1 cellular context compared by ENCODE assay signal in the genomic region with DNA sequence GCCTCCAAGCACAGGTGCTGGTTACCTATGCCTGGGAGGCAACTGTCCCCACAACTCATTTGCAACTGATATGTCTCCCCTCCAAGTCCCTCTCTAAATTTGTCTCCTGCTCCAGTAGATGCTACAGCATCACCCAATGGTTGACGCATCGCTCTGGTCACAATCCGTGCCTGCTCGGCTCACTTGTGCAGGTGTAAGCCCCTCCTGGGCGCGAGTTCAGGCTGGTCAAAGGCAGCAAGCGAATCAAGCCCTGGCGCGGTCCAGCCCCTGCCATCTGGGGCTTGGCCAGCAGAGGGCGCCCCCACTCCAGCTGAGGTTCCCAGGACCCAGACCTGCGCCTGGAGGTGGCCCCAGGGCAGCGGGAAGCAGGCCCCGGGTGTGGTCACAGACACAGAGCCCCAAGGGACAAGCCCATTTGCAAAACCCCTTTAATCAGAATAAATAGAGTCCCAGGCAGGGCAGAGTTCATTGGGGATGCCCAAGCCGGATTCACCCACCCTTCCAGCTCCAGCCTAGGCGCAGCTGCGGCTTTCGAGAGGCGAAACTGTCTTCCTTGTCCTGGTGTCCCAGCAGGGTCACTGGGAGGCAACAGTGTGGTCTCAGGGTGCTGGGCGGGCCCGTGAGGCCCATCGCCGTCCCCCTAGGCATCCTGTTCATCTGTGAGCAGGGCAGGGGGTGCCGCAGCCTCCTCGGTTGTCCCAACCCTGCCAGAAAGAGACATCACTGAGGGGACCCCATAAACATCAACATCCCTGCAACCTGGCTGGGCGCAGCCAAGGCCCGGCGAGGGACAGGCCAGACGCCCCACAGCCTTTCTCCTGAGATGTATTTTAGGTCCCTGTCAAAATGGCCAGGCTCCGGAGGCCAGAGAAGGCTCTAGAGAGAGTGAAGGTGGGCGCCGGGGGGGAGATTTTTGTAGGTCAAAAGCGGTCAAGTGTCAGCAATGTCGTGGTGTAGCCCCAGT.
A peak's percentile ranks its signal among the peaks of the same experiment; 100 is the strongest.
TF ChIP-seq lines count a peak whose summit lies in the region.

No MANE protein-coding gene starts in this region.

TF ChIP-seq in HepG2, 621 proteins besides CTCF, POLR2A, EP300 and RAD21 (continued from another document and continues in another):
- TF ChIP-seq, protein P1, sequence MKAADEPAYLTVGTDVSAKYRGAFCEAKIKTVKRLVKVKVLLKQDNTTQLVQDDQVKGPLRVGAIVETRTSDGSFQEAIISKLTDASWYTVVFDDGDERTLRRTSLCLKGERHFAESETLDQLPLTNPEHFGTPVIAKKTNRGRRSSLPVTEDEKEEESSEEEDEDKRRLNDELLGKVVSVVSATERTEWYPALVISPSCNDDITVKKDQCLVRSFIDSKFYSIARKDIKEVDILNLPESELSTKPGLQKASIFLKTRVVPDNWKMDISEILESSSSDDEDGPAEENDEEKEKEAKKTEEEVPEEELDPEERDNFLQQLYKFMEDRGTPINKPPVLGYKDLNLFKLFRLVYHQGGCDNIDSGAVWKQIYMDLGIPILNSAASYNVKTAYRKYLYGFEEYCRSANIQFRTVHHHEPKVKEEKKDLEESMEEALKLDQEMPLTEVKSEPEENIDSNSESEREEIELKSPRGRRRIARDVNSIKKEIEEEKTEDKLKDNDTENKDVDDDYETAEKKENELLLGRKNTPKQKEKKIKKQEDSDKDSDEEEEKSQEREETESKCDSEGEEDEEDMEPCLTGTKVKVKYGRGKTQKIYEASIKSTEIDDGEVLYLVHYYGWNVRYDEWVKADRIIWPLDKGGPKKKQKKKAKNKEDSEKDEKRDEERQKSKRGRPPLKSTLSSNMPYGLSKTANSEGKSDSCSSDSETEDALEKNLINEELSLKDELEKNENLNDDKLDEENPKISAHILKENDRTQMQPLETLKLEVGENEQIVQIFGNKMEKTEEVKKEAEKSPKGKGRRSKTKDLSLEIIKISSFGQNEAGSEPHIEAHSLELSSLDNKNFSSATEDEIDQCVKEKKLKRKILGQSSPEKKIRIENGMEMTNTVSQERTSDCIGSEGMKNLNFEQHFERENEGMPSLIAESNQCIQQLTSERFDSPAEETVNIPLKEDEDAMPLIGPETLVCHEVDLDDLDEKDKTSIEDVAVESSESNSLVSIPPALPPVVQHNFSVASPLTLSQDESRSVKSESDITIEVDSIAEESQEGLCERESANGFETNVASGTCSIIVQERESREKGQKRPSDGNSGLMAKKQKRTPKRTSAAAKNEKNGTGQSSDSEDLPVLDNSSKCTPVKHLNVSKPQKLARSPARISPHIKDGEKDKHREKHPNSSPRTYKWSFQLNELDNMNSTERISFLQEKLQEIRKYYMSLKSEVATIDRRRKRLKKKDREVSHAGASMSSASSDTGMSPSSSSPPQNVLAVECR (CRISPR knock-in tag; IDR thresholded peaks at IDR 0.05; ENCODE audit: borderline replicate concordance) = peak; percentile 33; the same call in 1 of the 2 replicates
- TF ChIP-seq LCORL (IDR thresholded peaks at IDR 0.05) = no peak
- TF ChIP-seq LCORL (CRISPR knock-in tag; IDR thresholded peaks at IDR 0.05) = no peak; the same call in 1 of the 2 replicates
- TF ChIP-seq ZNF775 (CRISPR knock-in tag; IDR thresholded peaks at IDR 0.05; ENCODE audit: borderline replicate concordance) = no peak
- peak; percentile 34; the same call in 1 of the 2 replicates for TF ChIP-seq SAP130 (CRISPR knock-in tag; IDR thresholded peaks at IDR 0.05; ENCODE audit: low read depth)
- TF ChIP-seq, protein P2, sequence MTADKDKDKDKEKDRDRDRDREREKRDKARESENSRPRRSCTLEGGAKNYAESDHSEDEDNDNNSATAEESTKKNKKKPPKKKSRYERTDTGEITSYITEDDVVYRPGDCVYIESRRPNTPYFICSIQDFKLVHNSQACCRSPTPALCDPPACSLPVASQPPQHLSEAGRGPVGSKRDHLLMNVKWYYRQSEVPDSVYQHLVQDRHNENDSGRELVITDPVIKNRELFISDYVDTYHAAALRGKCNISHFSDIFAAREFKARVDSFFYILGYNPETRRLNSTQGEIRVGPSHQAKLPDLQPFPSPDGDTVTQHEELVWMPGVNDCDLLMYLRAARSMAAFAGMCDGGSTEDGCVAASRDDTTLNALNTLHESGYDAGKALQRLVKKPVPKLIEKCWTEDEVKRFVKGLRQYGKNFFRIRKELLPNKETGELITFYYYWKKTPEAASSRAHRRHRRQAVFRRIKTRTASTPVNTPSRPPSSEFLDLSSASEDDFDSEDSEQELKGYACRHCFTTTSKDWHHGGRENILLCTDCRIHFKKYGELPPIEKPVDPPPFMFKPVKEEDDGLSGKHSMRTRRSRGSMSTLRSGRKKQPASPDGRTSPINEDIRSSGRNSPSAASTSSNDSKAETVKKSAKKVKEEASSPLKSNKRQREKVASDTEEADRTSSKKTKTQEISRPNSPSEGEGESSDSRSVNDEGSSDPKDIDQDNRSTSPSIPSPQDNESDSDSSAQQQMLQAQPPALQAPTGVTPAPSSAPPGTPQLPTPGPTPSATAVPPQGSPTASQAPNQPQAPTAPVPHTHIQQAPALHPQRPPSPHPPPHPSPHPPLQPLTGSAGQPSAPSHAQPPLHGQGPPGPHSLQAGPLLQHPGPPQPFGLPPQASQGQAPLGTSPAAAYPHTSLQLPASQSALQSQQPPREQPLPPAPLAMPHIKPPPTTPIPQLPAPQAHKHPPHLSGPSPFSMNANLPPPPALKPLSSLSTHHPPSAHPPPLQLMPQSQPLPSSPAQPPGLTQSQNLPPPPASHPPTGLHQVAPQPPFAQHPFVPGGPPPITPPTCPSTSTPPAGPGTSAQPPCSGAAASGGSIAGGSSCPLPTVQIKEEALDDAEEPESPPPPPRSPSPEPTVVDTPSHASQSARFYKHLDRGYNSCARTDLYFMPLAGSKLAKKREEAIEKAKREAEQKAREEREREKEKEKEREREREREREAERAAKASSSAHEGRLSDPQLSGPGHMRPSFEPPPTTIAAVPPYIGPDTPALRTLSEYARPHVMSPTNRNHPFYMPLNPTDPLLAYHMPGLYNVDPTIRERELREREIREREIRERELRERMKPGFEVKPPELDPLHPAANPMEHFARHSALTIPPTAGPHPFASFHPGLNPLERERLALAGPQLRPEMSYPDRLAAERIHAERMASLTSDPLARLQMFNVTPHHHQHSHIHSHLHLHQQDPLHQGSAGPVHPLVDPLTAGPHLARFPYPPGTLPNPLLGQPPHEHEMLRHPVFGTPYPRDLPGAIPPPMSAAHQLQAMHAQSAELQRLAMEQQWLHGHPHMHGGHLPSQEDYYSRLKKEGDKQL (CRISPR knock-in tag; IDR thresholded peaks at IDR 0.05; ENCODE audit: low read depth) = no peak
- peak; percentile 81; the same call in 1 of the 2 replicates for TF ChIP-seq KDM4B (CRISPR knock-in tag; IDR thresholded peaks at IDR 0.05)
- TF ChIP-seq MED1 (CRISPR knock-in tag; IDR thresholded peaks at IDR 0.05) = peak; percentile 41; the same call in 1 of the 2 replicates
- TF ChIP-seq HOXA3 (CRISPR knock-in tag; IDR thresholded peaks at IDR 0.05) = peak; percentile 87
- TF ChIP-seq AGO2 (optimal IDR thresholded peaks at IDR 0.05; ENCODE audit: low read depth, low read length) = peak; percentile 71
- no peak for TF ChIP-seq ZNF225 (CRISPR knock-in tag; IDR thresholded peaks at IDR 0.05)
- TF ChIP-seq, protein P3, sequence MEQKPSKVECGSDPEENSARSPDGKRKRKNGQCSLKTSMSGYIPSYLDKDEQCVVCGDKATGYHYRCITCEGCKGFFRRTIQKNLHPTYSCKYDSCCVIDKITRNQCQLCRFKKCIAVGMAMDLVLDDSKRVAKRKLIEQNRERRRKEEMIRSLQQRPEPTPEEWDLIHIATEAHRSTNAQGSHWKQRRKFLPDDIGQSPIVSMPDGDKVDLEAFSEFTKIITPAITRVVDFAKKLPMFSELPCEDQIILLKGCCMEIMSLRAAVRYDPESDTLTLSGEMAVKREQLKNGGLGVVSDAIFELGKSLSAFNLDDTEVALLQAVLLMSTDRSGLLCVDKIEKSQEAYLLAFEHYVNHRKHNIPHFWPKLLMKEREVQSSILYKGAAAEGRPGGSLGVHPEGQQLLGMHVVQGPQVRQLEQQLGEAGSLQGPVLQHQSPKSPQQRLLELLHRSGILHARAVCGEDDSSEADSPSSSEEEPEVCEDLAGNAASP (CRISPR knock-in tag; IDR thresholded peaks at IDR 0.05; ENCODE audit: borderline replicate concordance) = peak; percentile 76
- TF ChIP-seq, protein P4, sequence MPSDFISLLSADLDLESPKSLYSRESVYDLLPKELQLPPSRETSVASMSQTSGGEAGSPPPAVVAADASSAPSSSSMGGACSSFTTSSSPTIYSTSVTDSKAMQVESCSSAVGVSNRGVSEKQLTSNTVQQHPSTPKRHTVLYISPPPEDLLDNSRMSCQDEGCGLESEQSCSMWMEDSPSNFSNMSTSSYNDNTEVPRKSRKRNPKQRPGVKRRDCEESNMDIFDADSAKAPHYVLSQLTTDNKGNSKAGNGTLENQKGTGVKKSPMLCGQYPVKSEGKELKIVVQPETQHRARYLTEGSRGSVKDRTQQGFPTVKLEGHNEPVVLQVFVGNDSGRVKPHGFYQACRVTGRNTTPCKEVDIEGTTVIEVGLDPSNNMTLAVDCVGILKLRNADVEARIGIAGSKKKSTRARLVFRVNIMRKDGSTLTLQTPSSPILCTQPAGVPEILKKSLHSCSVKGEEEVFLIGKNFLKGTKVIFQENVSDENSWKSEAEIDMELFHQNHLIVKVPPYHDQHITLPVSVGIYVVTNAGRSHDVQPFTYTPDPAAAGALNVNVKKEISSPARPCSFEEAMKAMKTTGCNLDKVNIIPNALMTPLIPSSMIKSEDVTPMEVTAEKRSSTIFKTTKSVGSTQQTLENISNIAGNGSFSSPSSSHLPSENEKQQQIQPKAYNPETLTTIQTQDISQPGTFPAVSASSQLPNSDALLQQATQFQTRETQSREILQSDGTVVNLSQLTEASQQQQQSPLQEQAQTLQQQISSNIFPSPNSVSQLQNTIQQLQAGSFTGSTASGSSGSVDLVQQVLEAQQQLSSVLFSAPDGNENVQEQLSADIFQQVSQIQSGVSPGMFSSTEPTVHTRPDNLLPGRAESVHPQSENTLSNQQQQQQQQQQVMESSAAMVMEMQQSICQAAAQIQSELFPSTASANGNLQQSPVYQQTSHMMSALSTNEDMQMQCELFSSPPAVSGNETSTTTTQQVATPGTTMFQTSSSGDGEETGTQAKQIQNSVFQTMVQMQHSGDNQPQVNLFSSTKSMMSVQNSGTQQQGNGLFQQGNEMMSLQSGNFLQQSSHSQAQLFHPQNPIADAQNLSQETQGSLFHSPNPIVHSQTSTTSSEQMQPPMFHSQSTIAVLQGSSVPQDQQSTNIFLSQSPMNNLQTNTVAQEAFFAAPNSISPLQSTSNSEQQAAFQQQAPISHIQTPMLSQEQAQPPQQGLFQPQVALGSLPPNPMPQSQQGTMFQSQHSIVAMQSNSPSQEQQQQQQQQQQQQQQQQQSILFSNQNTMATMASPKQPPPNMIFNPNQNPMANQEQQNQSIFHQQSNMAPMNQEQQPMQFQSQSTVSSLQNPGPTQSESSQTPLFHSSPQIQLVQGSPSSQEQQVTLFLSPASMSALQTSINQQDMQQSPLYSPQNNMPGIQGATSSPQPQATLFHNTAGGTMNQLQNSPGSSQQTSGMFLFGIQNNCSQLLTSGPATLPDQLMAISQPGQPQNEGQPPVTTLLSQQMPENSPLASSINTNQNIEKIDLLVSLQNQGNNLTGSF (CRISPR knock-in tag; IDR thresholded peaks at IDR 0.05) = no peak
- TF ChIP-seq, protein P5, sequence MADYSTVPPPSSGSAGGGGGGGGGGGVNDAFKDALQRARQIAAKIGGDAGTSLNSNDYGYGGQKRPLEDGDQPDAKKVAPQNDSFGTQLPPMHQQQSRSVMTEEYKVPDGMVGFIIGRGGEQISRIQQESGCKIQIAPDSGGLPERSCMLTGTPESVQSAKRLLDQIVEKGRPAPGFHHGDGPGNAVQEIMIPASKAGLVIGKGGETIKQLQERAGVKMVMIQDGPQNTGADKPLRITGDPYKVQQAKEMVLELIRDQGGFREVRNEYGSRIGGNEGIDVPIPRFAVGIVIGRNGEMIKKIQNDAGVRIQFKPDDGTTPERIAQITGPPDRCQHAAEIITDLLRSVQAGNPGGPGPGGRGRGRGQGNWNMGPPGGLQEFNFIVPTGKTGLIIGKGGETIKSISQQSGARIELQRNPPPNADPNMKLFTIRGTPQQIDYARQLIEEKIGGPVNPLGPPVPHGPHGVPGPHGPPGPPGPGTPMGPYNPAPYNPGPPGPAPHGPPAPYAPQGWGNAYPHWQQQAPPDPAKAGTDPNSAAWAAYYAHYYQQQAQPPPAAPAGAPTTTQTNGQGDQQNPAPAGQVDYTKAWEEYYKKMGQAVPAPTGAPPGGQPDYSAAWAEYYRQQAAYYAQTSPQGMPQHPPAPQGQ (CRISPR knock-in tag; IDR thresholded peaks at IDR 0.05; ENCODE audit: borderline replicate concordance) = no peak
- peak; percentile 73; the same call in 1 of the 2 replicates for TF ChIP-seq MXD4 (CRISPR knock-in tag; IDR thresholded peaks at IDR 0.05)
- peak; percentile 50; the same call in 1 of the 2 replicates for TF ChIP-seq ZNF614 (CRISPR knock-in tag; IDR thresholded peaks at IDR 0.05; ENCODE audit: borderline replicate concordance)
- peak; percentile 75; the same call in 1 of the 2 replicates for TF ChIP-seq RELA (CRISPR knock-in tag; IDR thresholded peaks at IDR 0.05)
- TF ChIP-seq CHD4 (IDR thresholded peaks at IDR 0.05; ENCODE audit: borderline replicate concordance, low read length) = no peak
- TF ChIP-seq, protein P6, sequence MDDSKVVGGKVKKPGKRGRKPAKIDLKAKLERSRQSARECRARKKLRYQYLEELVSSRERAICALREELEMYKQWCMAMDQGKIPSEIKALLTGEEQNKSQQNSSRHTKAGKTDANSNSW (CRISPR knock-in tag; IDR thresholded peaks at IDR 0.05; ENCODE audit: borderline replicate concordance) = no peak
- peak; percentile 62; the same call in 1 of the 2 replicates for TF ChIP-seq GABPB1 (CRISPR knock-in tag; IDR thresholded peaks at IDR 0.05)
- TF ChIP-seq YY1 (IDR thresholded peaks at IDR 0.05; ENCODE audit: insufficient read depth, insufficient replicate concordance, low read depth, low read length) = peak; percentile 67
- TF ChIP-seq, protein P7, sequence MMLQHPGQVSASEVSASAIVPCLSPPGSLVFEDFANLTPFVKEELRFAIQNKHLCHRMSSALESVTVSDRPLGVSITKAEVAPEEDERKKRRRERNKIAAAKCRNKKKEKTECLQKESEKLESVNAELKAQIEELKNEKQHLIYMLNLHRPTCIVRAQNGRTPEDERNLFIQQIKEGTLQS (CRISPR knock-in tag; IDR thresholded peaks at IDR 0.05) = 0 out of 2 replicates have a peak, but pooled peaks have one; percentile 40
- no peak for TF ChIP-seq FLYWCH1 (CRISPR knock-in tag; IDR thresholded peaks at IDR 0.05)
- TF ChIP-seq NFKB2 (CRISPR knock-in tag; IDR thresholded peaks at IDR 0.05; ENCODE audit: borderline replicate concordance) = peak; percentile 84; the same call in 1 of the 2 replicates
- TF ChIP-seq, protein P8, sequence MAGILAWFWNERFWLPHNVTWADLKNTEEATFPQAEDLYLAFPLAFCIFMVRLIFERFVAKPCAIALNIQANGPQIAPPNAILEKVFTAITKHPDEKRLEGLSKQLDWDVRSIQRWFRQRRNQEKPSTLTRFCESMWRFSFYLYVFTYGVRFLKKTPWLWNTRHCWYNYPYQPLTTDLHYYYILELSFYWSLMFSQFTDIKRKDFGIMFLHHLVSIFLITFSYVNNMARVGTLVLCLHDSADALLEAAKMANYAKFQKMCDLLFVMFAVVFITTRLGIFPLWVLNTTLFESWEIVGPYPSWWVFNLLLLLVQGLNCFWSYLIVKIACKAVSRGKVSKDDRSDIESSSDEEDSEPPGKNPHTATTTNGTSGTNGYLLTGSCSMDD (CRISPR knock-in tag; IDR thresholded peaks at IDR 0.05) = no peak
- TF ChIP-seq, protein P9, sequence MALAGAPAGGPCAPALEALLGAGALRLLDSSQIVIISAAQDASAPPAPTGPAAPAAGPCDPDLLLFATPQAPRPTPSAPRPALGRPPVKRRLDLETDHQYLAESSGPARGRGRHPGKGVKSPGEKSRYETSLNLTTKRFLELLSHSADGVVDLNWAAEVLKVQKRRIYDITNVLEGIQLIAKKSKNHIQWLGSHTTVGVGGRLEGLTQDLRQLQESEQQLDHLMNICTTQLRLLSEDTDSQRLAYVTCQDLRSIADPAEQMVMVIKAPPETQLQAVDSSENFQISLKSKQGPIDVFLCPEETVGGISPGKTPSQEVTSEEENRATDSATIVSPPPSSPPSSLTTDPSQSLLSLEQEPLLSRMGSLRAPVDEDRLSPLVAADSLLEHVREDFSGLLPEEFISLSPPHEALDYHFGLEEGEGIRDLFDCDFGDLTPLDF (CRISPR knock-in tag; IDR thresholded peaks at IDR 0.05) = no peak
